In genomic region chr7:100118388-100119074, GRCh38 we compare ENCODE assay signal across 8 cellular contexts. TPM values are rescaled to one million over a fixed set of nuclear protein-coding genes. Genes with fewer than 3 reads are reported as not detected.
DNase-seq lines count a peak whose midpoint lies in the region; ATAC-seq and TF ChIP-seq lines count a peak whose summit lies in the region.

No MANE protein-coding gene starts in this region.

- no peak for TF ChIP-seq CTCF in heart right ventricle (IDR thresholded peaks at IDR 0.05)
- no peak for TF ChIP-seq CTCF in body of pancreas (IDR thresholded peaks at IDR 0.05)

- H3K4me3 ChIP-seq in heart right ventricle, result peak overlapping the region; percentile 51 to 86 (median 74)
- H3K4me3 ChIP-seq in body of pancreas, result peak overlapping the region; percentile 65 to 73
- H3K4me3 ChIP-seq in mesendoderm (ENCODE audit: low read length), result peak overlapping the region; percentile 99
- H3K4me3 ChIP-seq in aorta (ENCODE audit: low read length in 2 of 2), result peak overlapping the region; percentile 55 to 73

- peak overlapping the region in 9 of 10 donors; percentile 83 to 94 (median 87) for H3K27ac ChIP-seq in heart right ventricle
- H3K27ac ChIP-seq in body of pancreas, result peak overlapping the region; percentile 79 to 92 (median 87)
- H3K27ac ChIP-seq in mesendoderm (ENCODE audit: low read depth, low read length), result no peak overlapping the region
- H3K27ac ChIP-seq in aorta (ENCODE audit: low read depth in 1 of 2, low read length in 2 of 2), result no peak overlapping the region

- peak overlapping the region; percentile 56 for H3K4ac ChIP-seq in mesendoderm (ENCODE audit: low read depth, low read length)

- H3K56ac ChIP-seq in mesendoderm (ENCODE audit: low read length), result peak overlapping the region; percentile 100

- no peak overlapping the region for H4K5ac ChIP-seq in mesendoderm (ENCODE audit: low read length)

- 22 to 24% methylated on average over 18 of the region's 18 CpGs for WGBS in heart right ventricle, 2 donors
- 17 to 28% methylated on average over 10 to 18 of the region's 18 CpGs for WGBS in body of pancreas, 2 donors
- no CpG with 5 or more reads among the region's 18 CpGs for WGBS in mesendoderm (ENCODE audit: extremely low coverage, insufficient coverage, low lambda C conversion rate)
- WGBS in aorta, 2 donors, result 17 to 21% methylated on average over 18 of the region's 18 CpGs

- H3K18ac ChIP-seq in mesendoderm (ENCODE audit: low read length), result no peak overlapping the region

- peak overlapping the region; percentile 99 for H3K9ac ChIP-seq in mesendoderm (ENCODE audit: low read length)

- H3K9me3 ChIP-seq in heart right ventricle (no peaks in the 10 kb centered on the region), body of pancreas (no peaks in the 10 kb centered on the region), aorta (ENCODE audit: control insufficient read depth, low read length) (no peaks in the 10 kb centered on the region)

- H2BK15ac ChIP-seq in mesendoderm (replicated peaks; ENCODE audit: low read depth), result no peak overlapping the region

- no peak overlapping the region for H2AK5ac ChIP-seq in mesendoderm (ENCODE audit: low read length)

- H3K79me2 ChIP-seq in mesendoderm (ENCODE audit: control insufficient read depth, insufficient read depth, low read length), result peaks cover 3% of the 10 kb centered on the region

- intact Hi-C loops in heart right ventricle (cut with DNase I) (loop anchor here in 3 of 10 donors (1.0 to 2.0 kb wide), 2 partner anchors 17 to 18 kb away; partner anchors contain the start of genes AP4M1 (in 3 of the 3) and MCM7 (in 3 of the 3)), Right ventricle myocardium superior (cut with DNase I) (no loop called here), body of pancreas (cut with DNase I) (no loop called here), aorta (cut with DNase I) (loop anchor here in 1 of 2 donors (2.0 kb wide), 1 partner anchor 18 kb away; the partner anchor contains the start of genes AP4M1 and MCM7)

- H3K23ac ChIP-seq in mesendoderm (ENCODE audit: low read length), result no peak overlapping the region

- peak overlapping the region; percentile 89 for H3K4me2 ChIP-seq in mesendoderm (ENCODE audit: low read length)

- H3K4me1 ChIP-seq in heart right ventricle (peaks cover 5 to 21% (median 17%) of the 10 kb centered on the region in 9 donors), body of pancreas (peaks cover 19% of the 10 kb centered on the region), mesendoderm (ENCODE audit: control insufficient read depth, low read depth, low read length) (peaks cover 4% of the 10 kb centered on the region), aorta (ENCODE audit: control insufficient read depth in 1 of 2, insufficient read depth in 2 of 2, low read length in 2 of 2) (peaks cover 0 to 2% of the 10 kb centered on the region in 2 donors)

- H4K8ac ChIP-seq in mesendoderm (ENCODE audit: low read depth, low read length), result no peak overlapping the region

- H3K27me3 ChIP-seq in heart right ventricle (no peaks in the 10 kb centered on the region), body of pancreas (no peaks in the 10 kb centered on the region), mesendoderm (ENCODE audit: insufficient read depth, low read length, poor library complexity) (no peaks in the 10 kb centered on the region), aorta (ENCODE audit: control insufficient read depth in 1 of 2, insufficient read depth in 2 of 2, low read length in 1 of 2) (no peaks in the 10 kb centered on the region)

- ATAC-seq in heart right ventricle, result no peak
- no peak for ATAC-seq in Right ventricle myocardium superior (ENCODE audit: poor library complexity)
- no peak for ATAC-seq in body of pancreas
- no peak for ATAC-seq in aorta (ENCODE audit: low FRiP score)
- no peak for ATAC-seq in HG03520 (IDR thresholded peaks at IDR 0.05; ENCODE audit: unreplicated experiment)

- peaks cover 3% of the 10 kb centered on the region for H3K79me1 ChIP-seq in mesendoderm (ENCODE audit: low read length)

- DNase-seq in heart right ventricle, result no peak
- DNase-seq in Right ventricle myocardium superior, result no peak
- DNase-seq in body of pancreas, result no peak
- DNase-seq in mesendoderm, result no peak
- DNase-seq in aorta, result peak in 1 of 2 donors; percentile 46
- DNase-seq in NCI-H146 (lab: John Stamatoyannopoulos, UW), result no peak
- DNase-seq in NOMO-1 (lab: John Stamatoyannopoulos, UW; ENCODE audit: unreplicated experiment in 2 of 2), result no peak

- H3K36me3 ChIP-seq in heart right ventricle (peaks cover 0 to 28% (median 0%) of the 10 kb centered on the region in 9 donors), body of pancreas (replicated peaks in 1 of 2; ENCODE audit: insufficient read depth in 1 of 2, low read depth in 2 of 2) (peaks cover 0 to under 1% of the 10 kb centered on the region in 2 donors), mesendoderm (ENCODE audit: control insufficient read depth, insufficient read depth, low read length) (no peaks in the 10 kb centered on the region), aorta (ENCODE audit: control insufficient read depth in 1 of 2, insufficient read depth in 2 of 2, low read length in 1 of 2) (no peaks in the 10 kb centered on the region)

- no peak overlapping the region for H2BK120ac ChIP-seq in mesendoderm (ENCODE audit: low read depth, low read length)

- H2BK5ac ChIP-seq in mesendoderm (ENCODE audit: low read length), result no peak overlapping the region

- no peak for TF ChIP-seq POLR2A in body of pancreas (IDR thresholded peaks at IDR 0.05)

RNA-seq across cellular contexts. Expression of gene TAF6, which starts 0.6 kb away (rescaled TPM):
- 10 to 100 TPM; 28.0 to 43.3 (median 31.0) TPM for total RNA-seq in heart right ventricle
- 10 to 100 TPM; 23.5 to 33.6 TPM for polyA plus RNA-seq in heart right ventricle
- 35.8 TPM for total RNA-seq in Right ventricle myocardium superior
- total RNA-seq in body of pancreas, result 10 to 100 TPM; 30.4 to 51.7 TPM
- polyA plus RNA-seq in mesendoderm (2013, experiment 1 of 2), result 53.1 TPM
- polyA plus RNA-seq in mesendoderm (2013, experiment 2 of 2), result 52.5 TPM
- total RNA-seq in aorta, result 10 to 100 TPM; 31.7 to 38.7 TPM
- 10 to 100 TPM; 24.2 to 39.3 TPM for polyA plus RNA-seq in aorta

RNA-seq across cellular contexts. Expression of gene CNPY4, which starts 0.9 kb away (rescaled TPM):
- 10 to 100 TPM in 1 of 10 donors, 1 to 10 TPM in 9; 4.9 to 10.8 (median 6.6) TPM for total RNA-seq in heart right ventricle
- polyA plus RNA-seq in heart right ventricle, result 10 to 100 TPM; 11.7 to 13.7 TPM
- 9.5 TPM for total RNA-seq in Right ventricle myocardium superior
- total RNA-seq in body of pancreas, result 1 to 10 TPM in 1 of 2 donors, under 1 TPM in 1; 0.99 to 2.3 TPM
- polyA plus RNA-seq in mesendoderm (2013, experiment 1 of 2), result 8.2 TPM
- 8.5 TPM for polyA plus RNA-seq in mesendoderm (2013, experiment 2 of 2)
- 10 to 100 TPM; 14.0 to 29.5 TPM for total RNA-seq in aorta
- polyA plus RNA-seq in aorta, result 10 to 100 TPM; 17.2 to 35.0 TPM

RNA-seq across cellular contexts. Expression of gene MBLAC1, which starts 8.2 kb away (rescaled TPM):
- total RNA-seq in heart right ventricle, result 1 to 10 TPM; 1.2 to 3.5 (median 2.0) TPM
- polyA plus RNA-seq in heart right ventricle, result 1 to 10 TPM; 2.6 to 2.9 TPM
- total RNA-seq in Right ventricle myocardium superior, result 2.6 TPM
- 1 to 10 TPM; 2.1 to 5.3 TPM for total RNA-seq in body of pancreas
- polyA plus RNA-seq in mesendoderm (2013, experiment 1 of 2), result 1.8 TPM
- 1.9 TPM for polyA plus RNA-seq in mesendoderm (2013, experiment 2 of 2)
- 1 to 10 TPM; 1.8 to 1.9 TPM for total RNA-seq in aorta
- 1 to 10 TPM; 1.4 to 2.3 TPM for polyA plus RNA-seq in aorta

RNA-seq across cellular contexts. Expression of gene AP4M1, which starts 17.1 kb away (rescaled TPM):
- total RNA-seq in heart right ventricle, result 10 to 100 TPM in 9 of 10 donors, 1 to 10 TPM in 1; 8.4 to 14.4 (median 11.0) TPM
- 10 to 100 TPM; 15.9 to 20.6 TPM for polyA plus RNA-seq in heart right ventricle
- 13.4 TPM for total RNA-seq in Right ventricle myocardium superior
- 10 to 100 TPM in 1 of 2 donors, 1 to 10 TPM in 1; 6.0 to 11.2 TPM for total RNA-seq in body of pancreas
- polyA plus RNA-seq in mesendoderm (2013, experiment 1 of 2), result 12.2 TPM
- 11.9 TPM for polyA plus RNA-seq in mesendoderm (2013, experiment 2 of 2)
- total RNA-seq in aorta, result 10 to 100 TPM; 14.9 to 20.5 TPM
- polyA plus RNA-seq in aorta, result 10 to 100 TPM in 1 of 2 donors, 1 to 10 TPM in 1; 8.1 to 60.9 TPM

RNA-seq across cellular contexts. Expression of gene MCM7, which starts 17.3 kb away (rescaled TPM):
- total RNA-seq in heart right ventricle (10 to 100 TPM; 11.6 to 30.4 (median 15.5) TPM), Right ventricle myocardium superior (21.6 TPM), body of pancreas (10 to 100 TPM; 32.6 to 34.5 TPM), aorta (10 to 100 TPM; 27.1 to 45.8 TPM)
- polyA plus RNA-seq in heart right ventricle (10 to 100 TPM; 22.7 to 25.1 TPM), aorta (10 to 100 TPM; 47.2 to 90.8 TPM)
- polyA plus RNA-seq in mesendoderm (2013, experiment 1 of 2), result 274 TPM
- polyA plus RNA-seq in mesendoderm (2013, experiment 2 of 2), result 279 TPM

Comparison
In these comparisons a context has a peak if more than half of its experiments do, and no peak if none do; other contexts are left out.
1. H3K27ac ChIP-seq: peak in heart right ventricle (9 of 10) and body of pancreas (4 of 4); none in mesendoderm (single experiment) and aorta (0 of 2).
2. Peak in every context shown above with its lines, with median percentiles within 50 percentile points of each other: H3K4me3 ChIP-seq.